In genomic region chr5:115262405-115263247, GRCh38 we compare ENCODE assay signal across 8 cellular contexts.
A peak's percentile ranks its signal among the peaks of the same experiment; 100 is the strongest.
DNase-seq lines count a peak whose midpoint lies in the region; ATAC-seq and TF ChIP-seq lines count a peak whose summit lies in the region.

Gene PGGT1B (minus strand): TSS chr5:115262877. CDS start chr5:115262851, 26 bp downstream.

- peak within 1 kb of the TSS; percentile 93 for H3K4me3 ChIP-seq in choroid plexus epithelial cell (ENCODE audit: low read depth, low read length)

- peak; percentile 90 for ATAC-seq in GM18909 (IDR thresholded peaks at IDR 0.05; ENCODE audit: poor library complexity, unreplicated experiment)
- ATAC-seq in HG03139 (IDR thresholded peaks at IDR 0.05; ENCODE audit: unreplicated experiment): peak; percentile 81

- DNase-seq in AG08395 (ENCODE audit: low spot score): peak; percentile 61
- DNase-seq in NCI-H524 (lab: John Stamatoyannopoulos, UW): peak; percentile 44 to 69
- DNase-seq in activated CD4-positive, alpha-beta T cell treated with anti-CD3 and anti-CD28 coated beads for 4 hours: peak; percentile 58 to 64
- DNase-seq in choroid plexus epithelial cell (ENCODE audit: low read depth): peak; percentile 71
- peak; percentile 78 for DNase-seq in kidney tubule cell (ENCODE audit: low spot score)
- DNase-seq in stimulated activated CD4-positive, alpha-beta T cell treated with anti-CD3 and anti-CD28 coated beads, Interleukin-1b, Interleukin-23, amount 100 ng/mL, for 24 hours (ENCODE audit: low read depth in 4 of 4, low spot score in 1 of 4): peak; percentile 31 to 65 (median 56)

- TF ChIP-seq CTCF in choroid plexus epithelial cell (conservative IDR thresholded peaks at IDR 0.05; ENCODE audit: low read depth, low read length): no peak

Comparison
In these comparisons a context has a peak if more than half of its experiments do, and no peak if none do; other contexts are left out.
1. Peak in every context shown above with its lines: DNase-seq, ATAC-seq and H3K4me3 ChIP-seq.